ENCODE assay signal across 9 cellular contexts in the genomic region with DNA sequence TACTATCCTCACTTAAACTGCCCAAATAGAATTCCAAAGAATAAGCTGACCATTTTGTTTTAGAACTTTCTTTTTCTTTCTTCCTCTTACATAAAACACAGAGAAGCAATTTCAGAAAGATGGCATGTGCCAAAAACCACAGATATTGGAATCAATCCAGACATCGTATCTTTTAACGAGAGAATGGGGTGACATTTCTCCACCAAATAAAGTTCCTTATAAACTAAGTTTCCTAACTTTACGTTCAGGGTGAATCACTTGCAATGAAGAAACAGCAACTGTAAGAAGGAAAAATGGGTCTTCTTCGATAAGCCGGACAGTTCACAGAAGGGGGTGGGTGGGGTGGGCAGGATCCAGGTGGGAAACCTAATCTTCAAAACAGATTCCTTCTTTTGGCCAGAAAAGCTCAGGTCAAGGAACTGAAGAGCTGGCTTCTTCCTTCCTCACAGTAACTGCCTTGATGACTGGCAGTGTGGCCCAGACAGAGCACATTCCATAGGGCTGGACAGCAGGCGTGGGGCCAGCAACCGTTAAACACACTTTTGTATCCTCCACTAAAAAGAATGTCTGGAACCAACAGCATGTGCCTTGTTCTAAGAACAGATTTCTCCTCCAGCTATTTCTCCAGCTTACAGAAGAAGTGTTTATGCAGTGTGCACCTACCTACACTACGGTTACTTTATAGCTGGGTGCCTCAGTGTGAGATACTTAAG. TPM values are rescaled to one million over a fixed set of nuclear protein-coding genes. Genes with fewer than 3 reads are reported as not detected.
DNase-seq lines count a peak whose midpoint lies in the region; ATAC-seq, FAIRE-seq and TF ChIP-seq lines count a peak whose summit lies in the region.
"Had no signal": no experiment of that assay in that cellular context is flagged by ENCODE, and none has a peak within 500 bp of the region (broad histone marks: within the 10 kb centered on the region; RNA-seq: fewer than 3 reads in every experiment).

No MANE protein-coding gene starts in this region.

- H3K36me3 ChIP-seq in breast epithelium (no peaks in the 10 kb centered on the region), suprapubic skin (no peaks in the 10 kb centered on the region), MM.1S (replicated peaks; ENCODE audit: insufficient read depth, low read length) (no peaks in the 10 kb centered on the region)

- no peaks in the 10 kb centered on the region for H3F3A ChIP-seq in MM.1S (ENCODE audit: insufficient read depth, low read length)

- no peak overlapping the region for H3K27ac Mint-ChIP-seq in WTC11

- H3K4me1 ChIP-seq in breast epithelium (peaks cover 10 to 34% of the 10 kb centered on the region in 2 donors), suprapubic skin (peaks cover 47% of the 10 kb centered on the region), MM.1S (ENCODE audit: low read length) (no peaks in the 10 kb centered on the region)

- H3K4me3 ChIP-seq in breast epithelium, result peak overlapping the region in 2 of 3 donors; percentile 3 to 10
- no peak overlapping the region for H3K4me3 ChIP-seq in suprapubic skin
- H3K4me3 ChIP-seq in MM.1S (ENCODE audit: low read length), result no peak overlapping the region

- DNase-seq in HTR-8/SVneo (ENCODE audit: insufficient read length, low spot score) (peak; percentile 50), breast epithelium (ENCODE audit: low spot score in 2 of 2) (peak; percentile 89 to 92), islet precursor cell (peak; percentile 94), suprapubic skin (ENCODE audit: low spot score in 2 of 2) (peak in 1 of 2 donors; percentile 80), MM.1S (no peak), WTC11 (ENCODE audit: low spot score) (no peak)
- DNase-seq in activated T-cell treated with anti-CD3 and anti-CD28 coated beads, Interleukin-2, amount 50 U/mL, for 48 hours, result no peak
- DNase-seq in stimulated activated CD4-positive, alpha-beta T cell treated with anti-CD3 and anti-CD28 coated beads, Interleukin-1b, Interleukin-23, amount 100 ng/mL, for 48 hours, result no peak
- DNase-seq: NCI-H1930 had no signal

- H3K9me2 ChIP-seq in MM.1S (replicated peaks; ENCODE audit: insufficient read depth, low read length), result no peaks in the 10 kb centered on the region

- H2AFZ ChIP-seq in MM.1S (ENCODE audit: low read length), result no peak overlapping the region

- no peak for TF ChIP-seq POLR2A in breast epithelium (IDR thresholded peaks at IDR 0.05)
- TF ChIP-seq POLR2A in suprapubic skin (IDR thresholded peaks at IDR 0.05), result no peak

- H3K36me3 Mint-ChIP-seq in WTC11, result peaks cover 14% of the 10 kb centered on the region

- no peaks in the 10 kb centered on the region for H3K27me3 Mint-ChIP-seq in WTC11 (ENCODE audit: low read depth)

- H4K20me1 ChIP-seq in MM.1S (ENCODE audit: insufficient read depth, low read length), result peaks cover 8% of the 10 kb centered on the region; the same call in 1 of the 2 replicates

- POLR2A ChIA-PET in WTC11 (lab: Charles Lee), result no interaction called here

- H3K9me3 ChIP-seq in breast epithelium, result no peaks in the 10 kb centered on the region
- no peaks in the 10 kb centered on the region for H3K9me3 ChIP-seq in suprapubic skin
- H3K9me3 ChIP-seq in MM.1S (replicated peaks; ENCODE audit: insufficient read depth, low read length), result no peaks in the 10 kb centered on the region

- H3K4me2 ChIP-seq in MM.1S (ENCODE audit: low read depth, low read length), result no peak overlapping the region

- intact Hi-C loops in breast epithelium (cut with DNase I; ENCODE audit: low total_unique reads), result no loop called here

- 24% methylated on average over 8 of the region's 8 CpGs for WGBS in suprapubic skin

- no peak for TF ChIP-seq EP300 in suprapubic skin (IDR thresholded peaks at IDR 0.05)

- H3K27ac ChIP-seq in breast epithelium (peak overlapping the region; percentile 77 to 84), suprapubic skin (peak overlapping the region; percentile 33), MM.1S (ENCODE audit: low read length) (no peak overlapping the region)

- peaks cover 6% of the 10 kb centered on the region for H3K9me3 Mint-ChIP-seq in WTC11

- TF ChIP-seq CTCF in breast epithelium (IDR thresholded peaks at IDR 0.05) (no peak), suprapubic skin (IDR thresholded peaks at IDR 0.05) (no peak), MM.1S (IDR thresholded peaks at IDR 0.05; ENCODE audit: low read length) (no peak), WTC11 (IDR thresholded peaks at IDR 0.05) (no peak)

- no peak overlapping the region for H3K9ac ChIP-seq in MM.1S (ENCODE audit: low read length)

- no peaks in the 10 kb centered on the region for H3K27me3 ChIP-seq in breast epithelium
- no peaks in the 10 kb centered on the region for H3K27me3 ChIP-seq in suprapubic skin
- no peaks in the 10 kb centered on the region for H3K27me3 ChIP-seq in MM.1S (replicated peaks; ENCODE audit: insufficient read depth, low read length)

- no peak for ATAC-seq in WTC11

- H3K4me3 Mint-ChIP-seq in WTC11, result no peak overlapping the region

- peaks cover 43% of the 10 kb centered on the region for H3K4me1 Mint-ChIP-seq in WTC11

- peak; percentile 49 for FAIRE-seq in HTR-8/SVneo (lab: Jason Lieb, UNC)

- H3K79me2 ChIP-seq in MM.1S (ENCODE audit: low read length), result peaks cover 95% of the 10 kb centered on the region

- CTCF ChIA-PET in WTC11 (lab: Charles Lee), result interaction anchor here (0.6 kb wide), 1 partner anchor 1350 kb away, joined by 3 read pairs; no protein-coding TSS in a partner anchor

TF ChIP-seq in WTC11, 78 proteins besides CTCF, POLR2A, EP300 and RAD21:
- TF ChIP-seq NR1H2 (CRISPR knock-in tag; IDR thresholded peaks at IDR 0.05) (no peak), TEAD1 (CRISPR knock-in tag; IDR thresholded peaks at IDR 0.05) (no peak), NR2C2 (CRISPR knock-in tag; IDR thresholded peaks at IDR 0.05) (no peak), FOXP1 (CRISPR knock-in tag; IDR thresholded peaks at IDR 0.05; ENCODE audit: borderline replicate concordance) (no peak)
TF ChIP-seq in WTC11: peak in this region for 0.

RNA-seq across cellular contexts. Expression of gene CREB3L2, which starts 31.5 kb away (rescaled TPM):
- total RNA-seq in breast epithelium, result 10 to 100 TPM; 23.0 to 46.5 (median 40.5) TPM
- 10 to 100 TPM; 10.9 to 24.5 (median 14.1) TPM for total RNA-seq in suprapubic skin
- 48.1 to 60.6 TPM (median 52.1 TPM) in 3 replicates for total RNA-seq in WTC11 (2021)

Comparison
In these comparisons a context has a peak if more than half of its experiments do, and no peak if none do; other contexts are left out.
1. DNase-seq: peak in HTR-8/SVneo (single experiment), breast epithelium (2 of 2) and islet precursor cell (single experiment); none in MM.1S (single experiment), activated T-cell treated with anti-CD3 and anti-CD28 coated beads, Interleukin-2, amount 50 U/mL, for 48 hours (0 of 2), stimulated activated CD4-positive, alpha-beta T cell treated with anti-CD3 and anti-CD28 coated beads, Interleukin-1b, Interleukin-23, amount 100 ng/mL, for 48 hours (single experiment) and WTC11 (single experiment).
2. H3K4me3 ChIP-seq: peak in breast epithelium (2 of 3); none in suprapubic skin (single experiment) and MM.1S (single experiment).